In the genomic region with DNA sequence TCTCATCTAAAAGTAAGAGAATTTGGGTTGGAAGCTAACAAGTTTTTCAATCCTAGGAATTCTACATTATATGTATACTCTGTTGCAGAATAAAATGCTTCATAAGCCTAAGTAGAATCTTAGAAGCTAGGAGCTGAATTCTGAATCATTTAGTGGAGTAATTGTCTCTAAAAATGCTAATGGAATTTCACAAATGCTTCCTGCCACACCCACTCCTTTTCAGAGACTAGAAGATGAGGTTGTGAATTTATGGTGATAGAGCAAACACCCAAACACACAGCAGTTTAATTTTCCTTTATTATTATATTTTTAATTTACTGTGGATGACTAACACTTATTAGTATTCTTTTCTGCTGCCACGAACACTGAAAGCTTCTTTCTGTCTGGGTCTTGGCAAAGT, we compare ENCODE assay signal across 22 cellular contexts.
"Had no signal": no experiment of that assay in that cellular context is flagged by ENCODE, and none has a peak within 500 bp of the region (broad histone marks: within the 10 kb centered on the region; RNA-seq: fewer than 3 reads in every experiment).

No MANE protein-coding gene starts in this region.

- H3K4me1 ChIP-seq: esophagus squamous epithelium, right atrium auricular region, upper lobe of left lung had no signal

- H3K9me3 ChIP-seq: esophagus squamous epithelium, right atrium auricular region, upper lobe of left lung had no signal

- ATAC-seq: effector memory CD8-positive, alpha-beta T cell; left lobe of liver; natural killer cell; stimulated activated naive CD8-positive, alpha-beta T cell treated with anti-CD3 and anti-CD28 coated beads, Interleukin-15, Interleukin-2, amounts not matched to agents 100 U/mL and 50 U/mL, for 24 hours had no signal

- DNase-seq: activated B cell treated with CpG ODN at 0.5 μM for 24 hours; activated CD4-positive, alpha-beta T cell treated with anti-CD3 and anti-CD28 coated beads for 4 hours; activated CD4-positive, alpha-beta T cell treated with anti-CD3 and anti-CD28 coated beads, Interleukin-2, amount 50 U/mL, for 48 hours; activated naive CD4-positive, alpha-beta T cell treated with Interleukin-2 at 50 U/mL for 16 hours; activated naive CD8-positive, alpha-beta T cell treated with anti-CD3 and anti-CD28 coated beads for 36 hours; activated T-cell treated with anti-CD3 and anti-CD28 coated beads, Interleukin-2, amount 50 U/mL, for 48 hours; anterior cingulate cortex; brain microvascular endothelial cell; central memory CD4-positive, alpha-beta T cell; dorsolateral prefrontal cortex; effector memory CD8-positive, alpha-beta T cell; esophagus squamous epithelium; kidney; natural killer cell; stimulated activated CD4-positive, alpha-beta T cell treated with anti-CD3 and anti-CD28 coated beads, Interleukin-4, amount 100 ng/mL, for 24 hours; stimulated activated naive CD8-positive, alpha-beta T cell treated with anti-CD3 and anti-CD28 coated beads, Interleukin-15, Interleukin-2, amounts not matched to agents 100 U/mL and 50 U/mL, for 24 hours; T-helper 9 cell; upper lobe of left lung had no signal

- H3K36me3 ChIP-seq: brain microvascular endothelial cell, esophagus squamous epithelium, right atrium auricular region, upper lobe of left lung had no signal

- H3K27me3 ChIP-seq: brain microvascular endothelial cell, dorsolateral prefrontal cortex, esophagus squamous epithelium, right atrium auricular region, upper lobe of left lung had no signal

- H3K4me3 ChIP-seq: dorsolateral prefrontal cortex, esophagus squamous epithelium, right atrium auricular region, upper lobe of left lung had no signal

- FAIRE-seq: colon, endothelial cell of umbilical vein, kidney had no signal

- H3K27ac ChIP-seq: brain microvascular endothelial cell, dorsolateral prefrontal cortex, esophagus squamous epithelium, right atrium auricular region, upper lobe of left lung had no signal
